11 cellular contexts compared by ENCODE assay signal in genomic region chr9:123999668-124000067, GRCh38. TPM values are rescaled to one million over a fixed set of nuclear protein-coding genes. Genes with fewer than 3 reads are reported as not detected.
DNase-seq lines count a peak whose midpoint lies in the region; ATAC-seq, FAIRE-seq and TF ChIP-seq lines count a peak whose summit lies in the region.
"Had no signal": no experiment of that assay in that cellular context is flagged by ENCODE, and none has a peak within 500 bp of the region (broad histone marks: within the 10 kb centered on the region; RNA-seq: fewer than 3 reads in every experiment).

No MANE protein-coding gene starts in this region.

- H3K79me2 ChIP-seq in OCI-LY3 (ENCODE audit: low read length): no peaks in the 10 kb centered on the region

- TF ChIP-seq POLR2A in esophagus muscularis mucosa (IDR thresholded peaks at IDR 0.05; ENCODE audit: low read depth): no peak

- H3K27ac ChIP-seq in cardiac muscle cell (no peak overlapping the region), OCI-LY3 (ENCODE audit: low read length) (no peak overlapping the region), esophagus muscularis mucosa (replicated peaks in 1 of 4) (no peak overlapping the region), urinary bladder (ENCODE audit: low read depth) (no peak overlapping the region)
- H3K27ac ChIP-seq: epithelial cell of prostate, Peyer's patch had no signal

- no peaks in the 10 kb centered on the region for H3K4me1 ChIP-seq in cardiac muscle cell (ENCODE audit: low read depth)
- H3K4me1 ChIP-seq in OCI-LY3 (ENCODE audit: low read length): peaks cover 41% of the 10 kb centered on the region
- peaks cover 6 to 43% (median 38%) of the 10 kb centered on the region in 4 donors for H3K4me1 ChIP-seq in esophagus muscularis mucosa
- peaks cover 1% of the 10 kb centered on the region for H3K4me1 ChIP-seq in urinary bladder (ENCODE audit: insufficient read depth)

- no peak for TF ChIP-seq CTCF in cardiac muscle cell (IDR thresholded peaks at IDR 0.05; ENCODE audit: low read depth, low read length)
- no peak for TF ChIP-seq CTCF in OCI-LY3 (IDR thresholded peaks at IDR 0.05; ENCODE audit: low read depth, low read length)
- no peak for TF ChIP-seq CTCF in esophagus muscularis mucosa (IDR thresholded peaks at IDR 0.05)
- no peak for TF ChIP-seq CTCF in CD14-positive monocyte (IDR thresholded peaks at IDR 0.05)

- H2AFZ ChIP-seq in OCI-LY3 (ENCODE audit: low read depth, low read length): no peak overlapping the region

- H3K4me3 Mint-ChIP-seq in activated T-helper 2 cell treated with anti-CD3 and anti-CD28 coated beads, Interferon-gamma antibody, Interleukin-2, Interleukin-4, amounts not matched to agents 10 μg/mL and 5 μg/mL and 100 μg/mL, durations not matched to agents 14 hours and 24 hours and 36 hours (ENCODE audit: low read depth): no peak overlapping the region
- H3K4me3 Mint-ChIP-seq in CD14-positive monocyte: no peak overlapping the region

- no peak for TF ChIP-seq EP300 in esophagus muscularis mucosa (IDR thresholded peaks at IDR 0.05)

- H3K27me3 ChIP-seq in cardiac muscle cell (peaks cover 98% of the 10 kb centered on the region), OCI-LY3 (ENCODE audit: low read depth, low read length) (peaks cover 60% of the 10 kb centered on the region), esophagus muscularis mucosa (peaks cover 4 to 98% (median 74%) of the 10 kb centered on the region in 4 donors)

- peaks cover 20% of the 10 kb centered on the region for H3K4me1 Mint-ChIP-seq in activated T-helper 2 cell treated with anti-CD3 and anti-CD28 coated beads, Interferon-gamma antibody, Interleukin-2, Interleukin-4, amounts not matched to agents 10 μg/mL and 5 μg/mL and 100 μg/mL, durations not matched to agents 14 hours and 24 hours and 36 hours (ENCODE audit: low read depth)
- peaks cover 51% of the 10 kb centered on the region for H3K4me1 Mint-ChIP-seq in CD14-positive monocyte

- no peak for FAIRE-seq in GM19239 (lab: Jason Lieb, UNC)

- no peaks in the 10 kb centered on the region for H3K9me3 ChIP-seq in cardiac muscle cell (ENCODE audit: low read depth)
- no peaks in the 10 kb centered on the region for H3K9me3 ChIP-seq in OCI-LY3 (ENCODE audit: insufficient read depth, low read length)
- no peaks in the 10 kb centered on the region for H3K9me3 ChIP-seq in esophagus muscularis mucosa
- H3K9me3 ChIP-seq: Peyer's patch had no signal

- H3K36me3 ChIP-seq in cardiac muscle cell (no peaks in the 10 kb centered on the region), OCI-LY3 (replicated peaks; ENCODE audit: low read depth, low read length) (no peaks in the 10 kb centered on the region), esophagus muscularis mucosa (no peaks in the 10 kb centered on the region), urinary bladder (ENCODE audit: insufficient read depth) (no peaks in the 10 kb centered on the region)
- H3K36me3 ChIP-seq: Peyer's patch had no signal

- no peaks in the 10 kb centered on the region for H4K20me1 ChIP-seq in OCI-LY3 (ENCODE audit: insufficient read depth, low read length)

- H3K4me3 ChIP-seq in cardiac muscle cell (peak overlapping the region; percentile 15), OCI-LY3 (ENCODE audit: low read length) (peak overlapping the region; percentile 76), esophagus muscularis mucosa (peak overlapping the region; percentile 26 to 54 (median 34)), urinary bladder (ENCODE audit: low read depth, low read length) (peak overlapping the region; percentile 37)

- intact Hi-C loops in Right ventricle myocardium inferior (cut with DNase I) (no loop called here), esophagus muscularis mucosa (cut with DNase I) (no loop called here), CD14-positive monocyte (cut with micrococcal nuclease) (loop anchor here in 1 of 2 donors (5.0 kb wide), 1 partner anchor 67 kb away; the partner anchor contains the start of gene DENND1A)
- intact Hi-C loops in activated T-helper 2 cell treated with anti-CD3 and anti-CD28 coated beads, Interferon-gamma antibody, Interleukin-2, Interleukin-4, amounts not matched to agents 10 μg/mL and 5 μg/mL and 100 μg/mL, durations not matched to agents 14 hours and 24 hours and 36 hours (cut with micrococcal nuclease): loop anchor here (5.0 to 10.0 kb wide), 3 partner anchors 75 to 457 kb away; no protein-coding TSS in a partner anchor

- DNase-seq in cardiac muscle cell (ENCODE audit: low read depth in 1 of 2, low spot score in 1 of 2) (no peak), Right ventricle myocardium inferior (ENCODE audit: missing footprints) (no peak), esophagus muscularis mucosa (ENCODE audit: extremely low spot score) (no peak), GM19239 (ENCODE audit: insufficient read length, low spot score) (no peak), CD14-positive monocyte (ENCODE audit: low spot score) (no peak)
- no peak for DNase-seq in activated T-helper 2 cell treated with anti-CD3 and anti-CD28 coated beads, Interferon-gamma antibody, Interleukin-2, Interleukin-4, amounts not matched to agents 10 μg/mL and 5 μg/mL and 100 μg/mL, durations not matched to agents 14 hours and 24 hours and 36 hours (ENCODE audit: low spot score)

- peak overlapping the region; percentile 85 for H3K4me2 ChIP-seq in OCI-LY3 (ENCODE audit: low read length)

- H3K9me3 Mint-ChIP-seq in activated T-helper 2 cell treated with anti-CD3 and anti-CD28 coated beads, Interferon-gamma antibody, Interleukin-2, Interleukin-4, amounts not matched to agents 10 μg/mL and 5 μg/mL and 100 μg/mL, durations not matched to agents 14 hours and 24 hours and 36 hours: no peaks in the 10 kb centered on the region
- peaks cover 3 to 36% (median 23%) of the 10 kb centered on the region in 7 donors for H3K9me3 Mint-ChIP-seq in CD14-positive monocyte
- H3K9me3 Mint-ChIP-seq: T-helper 1 cell treated with Interleukin-12 subunit alpha and Interleukin-12 subunit beta and Interleukin-4 antibody, amounts not matched to agents 30 μg/mL and 1 μg/mL, for 36 hours had no signal

- peaks cover 4% of the 10 kb centered on the region for H3K36me3 Mint-ChIP-seq in activated T-helper 2 cell treated with anti-CD3 and anti-CD28 coated beads, Interferon-gamma antibody, Interleukin-2, Interleukin-4, amounts not matched to agents 10 μg/mL and 5 μg/mL and 100 μg/mL, durations not matched to agents 14 hours and 24 hours and 36 hours (ENCODE audit: low read depth)
- peaks cover 8 to 17% of the 10 kb centered on the region in 2 donors for H3K36me3 Mint-ChIP-seq in CD14-positive monocyte

- H3K27me3 Mint-ChIP-seq in activated T-helper 2 cell treated with anti-CD3 and anti-CD28 coated beads, Interferon-gamma antibody, Interleukin-2, Interleukin-4, amounts not matched to agents 10 μg/mL and 5 μg/mL and 100 μg/mL, durations not matched to agents 14 hours and 24 hours and 36 hours (ENCODE audit: low read depth): peaks cover 84% of the 10 kb centered on the region
- peaks cover 86 to 91% (median 88%) of the 10 kb centered on the region in 3 donors for H3K27me3 Mint-ChIP-seq in CD14-positive monocyte (ENCODE audit: low read depth in 3 of 3)

- no peak overlapping the region for H3K27ac Mint-ChIP-seq in activated T-helper 2 cell treated with anti-CD3 and anti-CD28 coated beads, Interferon-gamma antibody, Interleukin-2, Interleukin-4, amounts not matched to agents 10 μg/mL and 5 μg/mL and 100 μg/mL, durations not matched to agents 14 hours and 24 hours and 36 hours
- no peak overlapping the region for H3K27ac Mint-ChIP-seq in CD14-positive monocyte
- H3K27ac Mint-ChIP-seq: T-helper 1 cell treated with Interleukin-12 subunit alpha and Interleukin-12 subunit beta and Interleukin-4 antibody, amounts not matched to agents 30 μg/mL and 1 μg/mL, for 36 hours had no signal

- no peak for ATAC-seq in Right ventricle myocardium inferior

- peak overlapping the region; percentile 23; the same call in 1 of the 2 replicates for H3K9ac ChIP-seq in OCI-LY3 (ENCODE audit: low read length)

- 0% methylated on average over 3 of the region's 63 CpGs for WGBS in esophagus muscularis mucosa
- WGBS in urinary bladder: under 1% methylated on average over 63 of the region's 63 CpGs

RNA-seq across cellular contexts. Expression of gene LHX2, which starts 11.9 kb away (rescaled TPM):
- 0.53 and 1.3 TPM in 2 replicates for total RNA-seq in cardiac muscle cell
- polyA plus RNA-seq in cardiac muscle cell: 0.60 and 2.2 TPM in 2 replicates
- not detected for total RNA-seq in Right ventricle myocardium inferior
- total RNA-seq in esophagus muscularis mucosa: not detected
- not detected for total RNA-seq in urinary bladder
- not detected for polyA plus RNA-seq in urinary bladder
- not detected in 2 replicates for total RNA-seq in activated T-helper 2 cell treated with anti-CD3 and anti-CD28 coated beads, Interferon-gamma antibody, Interleukin-2, Interleukin-4, amounts not matched to agents 10 μg/mL and 5 μg/mL and 100 μg/mL, durations not matched to agents 14 hours and 24 hours and 36 hours
- polyA plus RNA-seq in CD14-positive monocyte: not detected
- total RNA-seq: Peyer's patch had no signal

Comparison
In these comparisons a context has a peak if more than half of its experiments do, and no peak if none do; other contexts are left out.
1. H3K4me3 ChIP-seq: peak in every context shown above with its lines; median percentile 76 in OCI-LY3; 37 in urinary bladder; 34 in esophagus muscularis mucosa; 15 in cardiac muscle cell.